In the genomic region with DNA sequence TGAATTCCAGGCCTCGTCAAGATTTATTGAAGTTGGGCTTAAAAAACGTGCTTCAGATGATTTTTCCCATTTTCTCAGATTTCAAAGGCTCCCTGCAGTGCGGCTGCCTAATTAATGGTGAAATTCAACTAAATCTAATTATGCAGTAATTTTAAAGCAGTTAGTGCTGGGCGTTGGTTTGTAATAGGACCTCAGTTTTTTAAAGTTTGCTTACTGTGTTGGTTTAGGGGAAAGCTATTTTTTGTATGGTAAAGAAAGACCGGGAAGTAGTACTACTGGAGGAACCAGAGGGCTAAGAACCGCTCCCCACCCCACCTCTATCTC, we compare ENCODE assay signal across 13 cellular contexts. TPM values are rescaled to one million over a fixed set of nuclear protein-coding genes. Genes with fewer than 3 reads are reported as not detected.
DNase-seq lines count a peak whose midpoint lies in the region; ATAC-seq and TF ChIP-seq lines count a peak whose summit lies in the region.
"Had no signal": no experiment of that assay in that cellular context is flagged by ENCODE, and none has a peak within 500 bp of the region (broad histone marks: within the 10 kb centered on the region; RNA-seq: fewer than 3 reads in every experiment).

No MANE protein-coding gene starts in this region.

- intact Hi-C loops in activated CD8-positive, alpha-beta T cell treated with anti-CD3 and anti-CD28 coated beads for 36 hours (cut with micrococcal nuclease) = loop anchor here (5.0 kb wide), 1 partner anchor 70 kb away; no protein-coding TSS in a partner anchor
- intact Hi-C loops in posterior vena cava (cut with DNase I) = loop anchor here (10.0 kb wide), 3 partner anchors 727 to 1167 kb away; no protein-coding TSS in a partner anchor

- H3K27me3 ChIP-seq in endodermal cell (ENCODE audit: control insufficient read depth, insufficient read depth, low read length, poor library complexity, severe bottlenecking) = peaks cover 75% of the 10 kb centered on the region
- no peaks in the 10 kb centered on the region for H3K27me3 ChIP-seq in muscle layer of colon (ENCODE audit: control insufficient read depth in 1 of 2, insufficient read depth in 2 of 2, low read length in 2 of 2)
- no peaks in the 10 kb centered on the region for H3K27me3 ChIP-seq in tibial nerve

- H3K9me3 ChIP-seq in endodermal cell (ENCODE audit: control insufficient read depth, low read length) (no peaks in the 10 kb centered on the region), muscle layer of colon (ENCODE audit: low read length) (no peaks in the 10 kb centered on the region), tibial nerve (no peaks in the 10 kb centered on the region)

- peak overlapping the region; percentile 34 for H3K27ac Mint-ChIP-seq in activated CD8-positive, alpha-beta T cell treated with anti-CD3 and anti-CD28 coated beads, Interleukin-2, amount 10 ng/mL, durations not matched to agents 7 days and 5 days
- H3K27ac Mint-ChIP-seq in activated CD8-positive, alpha-beta T cell treated with anti-CD3 and anti-CD28 coated beads for 36 hours = no peak overlapping the region
- H3K27ac Mint-ChIP-seq in endodermal cell = no peak overlapping the region
- H3K27ac Mint-ChIP-seq: stimulated activated effector memory CD8-positive, alpha-beta T cell treated with anti-CD3 and anti-CD28 coated beads, Interleukin-12 subunit alpha, Interleukin-12 subunit beta, amount 100 ng/mL, for 72 hours had no signal

- POLR2A ChIA-PET in activated CD8-positive, alpha-beta T cell treated with anti-CD3 and anti-CD28 coated beads, Interleukin-2, amount 10 ng/mL, durations not matched to agents 7 days and 5 days (lab: Charles Lee) = no interaction called here
- POLR2A ChIA-PET in activated CD8-positive, alpha-beta T cell treated with anti-CD3 and anti-CD28 coated beads for 36 hours (lab: Charles Lee) = no interaction called here

- H3K27ac ChIP-seq in endodermal cell (ENCODE audit: low read depth, low read length) (peak overlapping the region; percentile 8), muscle layer of colon (ENCODE audit: low read depth, low read length) (peak overlapping the region; percentile 29), tibial nerve (peak overlapping the region; percentile 95 to 100 (median 98))

- H3K4me3 Mint-ChIP-seq in activated CD8-positive, alpha-beta T cell treated with anti-CD3 and anti-CD28 coated beads, Interleukin-2, amount 10 ng/mL, durations not matched to agents 7 days and 5 days = no peak overlapping the region
- H3K4me3 Mint-ChIP-seq in activated CD8-positive, alpha-beta T cell treated with anti-CD3 and anti-CD28 coated beads for 36 hours = no peak overlapping the region
- peak overlapping the region; percentile 73 for H3K4me3 Mint-ChIP-seq in endodermal cell
- H3K4me3 Mint-ChIP-seq: stimulated activated effector memory CD8-positive, alpha-beta T cell treated with anti-CD3 and anti-CD28 coated beads, Interleukin-12 subunit alpha, Interleukin-12 subunit beta, amount 100 ng/mL, for 72 hours; T-helper 1 cell treated with Interleukin-12 subunit alpha and Interleukin-12 subunit beta and Interleukin-4 antibody, amounts not matched to agents 30 μg/mL and 1 μg/mL, for 36 hours had no signal

- no peaks in the 10 kb centered on the region for H3K36me3 ChIP-seq in endodermal cell (ENCODE audit: control insufficient read depth, insufficient read depth, low read length)
- peaks cover 4% of the 10 kb centered on the region for H3K36me3 ChIP-seq in muscle layer of colon (ENCODE audit: insufficient read depth, low read length)
- H3K36me3 ChIP-seq in tibial nerve = peaks cover 0 to 4% (median 0%) of the 10 kb centered on the region in 3 donors

- H3K4me3 ChIP-seq in endodermal cell (ENCODE audit: low read length) (peak overlapping the region; percentile 88), muscle layer of colon (ENCODE audit: low read depth in 1 of 2, low read length in 2 of 2) (peak overlapping the region in 1 of 2 donors; percentile 60), tibial nerve (peak overlapping the region; percentile 48 to 89 (median 74))

- no peak for TF ChIP-seq POLR2A in tibial nerve (IDR thresholded peaks at IDR 0.05)

- no peak for ATAC-seq in activated CD8-positive, alpha-beta T cell treated with anti-CD3 and anti-CD28 coated beads, Interleukin-2, amount 10 ng/mL, durations not matched to agents 7 days and 5 days
- no peak for ATAC-seq in activated CD8-positive, alpha-beta T cell treated with anti-CD3 and anti-CD28 coated beads for 36 hours
- ATAC-seq: stimulated activated effector memory CD8-positive, alpha-beta T cell treated with anti-CD3 and anti-CD28 coated beads, Interleukin-12 subunit alpha, Interleukin-12 subunit beta, amount 100 ng/mL, for 72 hours had no signal

- no peak for TF ChIP-seq CTCF in activated CD8-positive, alpha-beta T cell treated with anti-CD3 and anti-CD28 coated beads for 36 hours (IDR thresholded peaks at IDR 0.05)
- TF ChIP-seq CTCF in endodermal cell (conservative IDR thresholded peaks at IDR 0.05) (no peak), tibial nerve (IDR thresholded peaks at IDR 0.05) (no peak)

- H3K9ac ChIP-seq in endodermal cell (ENCODE audit: extremely low read depth, low read length, poor library complexity, severe bottlenecking) (no peak overlapping the region), muscle layer of colon (ENCODE audit: low read length) (peak overlapping the region; percentile 24)

- DNase-seq in activated CD8-positive, alpha-beta T cell treated with anti-CD3 and anti-CD28 coated beads, Interleukin-2, amount 10 ng/mL, durations not matched to agents 7 days and 5 days = no peak
- no peak for DNase-seq in activated CD8-positive, alpha-beta T cell treated with anti-CD3 and anti-CD28 coated beads for 36 hours
- DNase-seq in endodermal cell (no peak), tibial nerve (ENCODE audit: low spot score in 2 of 2) (no peak), RPMI8226 (no peak), posterior vena cava (ENCODE audit: low spot score) (no peak), NCI-H2081 (lab: John Stamatoyannopoulos, UW) (no peak)
- DNase-seq: 8988T, DMS79, NCI-H774 had no signal

- no peaks in the 10 kb centered on the region for H3K9me3 Mint-ChIP-seq in activated CD8-positive, alpha-beta T cell treated with anti-CD3 and anti-CD28 coated beads, Interleukin-2, amount 10 ng/mL, durations not matched to agents 7 days and 5 days (ENCODE audit: insufficient read depth)
- peaks cover 2% of the 10 kb centered on the region for H3K9me3 Mint-ChIP-seq in activated CD8-positive, alpha-beta T cell treated with anti-CD3 and anti-CD28 coated beads for 36 hours
- H3K9me3 Mint-ChIP-seq in endodermal cell = no peaks in the 10 kb centered on the region

- no peaks in the 10 kb centered on the region for H3K4me1 Mint-ChIP-seq in activated CD8-positive, alpha-beta T cell treated with anti-CD3 and anti-CD28 coated beads, Interleukin-2, amount 10 ng/mL, durations not matched to agents 7 days and 5 days (ENCODE audit: low read depth)
- peaks cover 4% of the 10 kb centered on the region for H3K4me1 Mint-ChIP-seq in activated CD8-positive, alpha-beta T cell treated with anti-CD3 and anti-CD28 coated beads for 36 hours (ENCODE audit: low read depth)
- peaks cover 68% of the 10 kb centered on the region for H3K4me1 Mint-ChIP-seq in endodermal cell
- H3K4me1 Mint-ChIP-seq: stimulated activated effector memory CD8-positive, alpha-beta T cell treated with anti-CD3 and anti-CD28 coated beads, Interleukin-12 subunit alpha, Interleukin-12 subunit beta, amount 100 ng/mL, for 72 hours had no signal

- no peaks in the 10 kb centered on the region for H3K4me1 ChIP-seq in endodermal cell (ENCODE audit: control insufficient read depth, insufficient read depth, low read length)
- peaks cover 43% of the 10 kb centered on the region for H3K4me1 ChIP-seq in muscle layer of colon (ENCODE audit: insufficient read depth, low read length)
- peaks cover 0 to 13% (median 9%) of the 10 kb centered on the region in 4 donors for H3K4me1 ChIP-seq in tibial nerve

- no peak for TF ChIP-seq EP300 in tibial nerve (IDR thresholded peaks at IDR 0.05)

- 2 to 12% methylated on average over 3 to 5 of the region's 6 CpGs for WGBS in endodermal cell (ENCODE audit: insufficient coverage in 1 of 2, insufficient read length in 1 of 2), 2 experiments
- 3 to 9% methylated on average over 6 of the region's 6 CpGs for WGBS in tibial nerve, 2 donors

- CTCF ChIA-PET in activated CD8-positive, alpha-beta T cell treated with anti-CD3 and anti-CD28 coated beads, Interleukin-2, amount 10 ng/mL, durations not matched to agents 7 days and 5 days (lab: Charles Lee) = interaction anchor here (0.6 kb wide), 1 partner anchor 877 kb away, joined by 3 read pairs; no protein-coding TSS in a partner anchor
- CTCF ChIA-PET in activated CD8-positive, alpha-beta T cell treated with anti-CD3 and anti-CD28 coated beads for 36 hours (lab: Charles Lee) = no interaction called here

- H3K36me3 Mint-ChIP-seq in activated CD8-positive, alpha-beta T cell treated with anti-CD3 and anti-CD28 coated beads, Interleukin-2, amount 10 ng/mL, durations not matched to agents 7 days and 5 days (ENCODE audit: low read depth) = peaks cover 11% of the 10 kb centered on the region
- H3K36me3 Mint-ChIP-seq in activated CD8-positive, alpha-beta T cell treated with anti-CD3 and anti-CD28 coated beads for 36 hours (ENCODE audit: low read depth) = peaks cover 6% of the 10 kb centered on the region
- no peaks in the 10 kb centered on the region for H3K36me3 Mint-ChIP-seq in endodermal cell (ENCODE audit: low read depth)
- H3K36me3 Mint-ChIP-seq: stimulated activated effector memory CD8-positive, alpha-beta T cell treated with anti-CD3 and anti-CD28 coated beads, Interleukin-12 subunit alpha, Interleukin-12 subunit beta, amount 100 ng/mL, for 72 hours had no signal

- peaks cover 85% of the 10 kb centered on the region for H3K27me3 Mint-ChIP-seq in activated CD8-positive, alpha-beta T cell treated with anti-CD3 and anti-CD28 coated beads, Interleukin-2, amount 10 ng/mL, durations not matched to agents 7 days and 5 days (ENCODE audit: low read depth)
- H3K27me3 Mint-ChIP-seq in activated CD8-positive, alpha-beta T cell treated with anti-CD3 and anti-CD28 coated beads for 36 hours = peaks cover 84% of the 10 kb centered on the region
- peaks cover 95% of the 10 kb centered on the region for H3K27me3 Mint-ChIP-seq in endodermal cell (ENCODE audit: insufficient read depth)

RNA-seq across cellular contexts. Expression of a gene that starts 11.6 kb away (rescaled TPM):
- not detected for total RNA-seq in activated CD8-positive, alpha-beta T cell treated with anti-CD3 and anti-CD28 coated beads, Interleukin-2, amount 10 ng/mL, durations not matched to agents 7 days and 5 days
- total RNA-seq in activated CD8-positive, alpha-beta T cell treated with anti-CD3 and anti-CD28 coated beads for 36 hours = not detected
- total RNA-seq in endodermal cell (1 to 10 TPM in 1 of 2 donors, under 1 TPM in 1; 0.73 to 3.3 TPM), tibial nerve (100 to 1,000 TPM in 3 of 4 donors, 10 to 100 TPM in 1; 70.8 to 129 (median 124) TPM), posterior vena cava (100 to 1,000 TPM; 208 to 213 TPM)
- polyA plus RNA-seq in endodermal cell (2013, experiment 1 of 2) = 54.2 TPM
- polyA plus RNA-seq in endodermal cell (2013, experiment 2 of 2) = 40.9 TPM

Comparison
In these comparisons a context has a peak if more than half of its experiments do, and no peak if none do; other contexts are left out.
1. H3K27ac ChIP-seq: peak in every context shown above with its lines; median percentile 98 in tibial nerve; 29 in muscle layer of colon; 8 in endodermal cell.
2. RNA of a gene that starts 11.6 kb away (total RNA-seq): 208 to 213 TPM in posterior vena cava and 70.8 to 129 TPM in tibial nerve; 0.73 to 3.3 TPM in endodermal cell, not detected in activated CD8-positive, alpha-beta T cell treated with anti-CD3 and anti-CD28 coated beads, Interleukin-2, amount 10 ng/mL, durations not matched to agents 7 days and 5 days and not detected in activated CD8-positive, alpha-beta T cell treated with anti-CD3 and anti-CD28 coated beads for 36 hours; every median in the first group is over 10 times any median in the second.